Comparison of ENCODE assay signal across 7 cellular contexts in the genomic region with DNA sequence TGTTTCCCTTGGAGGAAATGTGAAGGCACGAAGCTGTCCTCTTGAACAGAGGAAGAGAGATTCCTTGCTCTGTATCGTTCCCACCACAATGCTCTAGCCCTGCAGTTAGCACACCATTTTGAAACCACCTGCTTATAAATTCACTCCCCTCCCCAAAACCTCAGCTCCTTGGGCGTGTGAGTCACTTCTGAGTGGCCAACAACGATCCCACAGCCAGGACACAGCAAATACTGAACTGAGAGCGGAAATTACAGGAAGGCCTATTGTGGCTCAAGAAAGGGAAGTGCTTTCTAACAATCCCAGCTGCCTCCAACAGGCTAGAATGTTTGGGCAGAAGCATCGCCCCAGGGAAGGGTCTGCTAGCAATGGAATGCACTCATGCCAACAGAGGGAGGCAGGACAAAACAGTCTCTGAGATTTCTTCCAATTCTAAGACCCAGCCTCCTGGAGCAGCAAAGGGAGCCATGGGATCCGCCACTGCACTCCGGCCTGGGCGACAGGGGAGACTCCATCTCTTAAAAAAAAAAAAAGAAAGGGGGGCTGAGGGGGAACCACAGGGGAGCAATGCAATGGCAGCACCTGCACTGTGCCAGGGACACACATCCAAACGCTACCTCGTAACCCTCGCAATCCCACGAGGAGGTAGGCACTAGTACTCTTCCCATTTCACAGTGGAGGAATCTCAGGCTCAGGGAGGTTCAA. TPM values are rescaled to one million over a fixed set of nuclear protein-coding genes. Genes with fewer than 3 reads are reported as not detected.
DNase-seq lines count a peak whose midpoint lies in the region; ATAC-seq and TF ChIP-seq lines count a peak whose summit lies in the region.

No MANE protein-coding gene starts in this region.

- H3K36me3 ChIP-seq in spleen, result no peaks in the 10 kb centered on the region
- H3K36me3 ChIP-seq in H7 (replicated peaks; ENCODE audit: control insufficient read depth, insufficient read depth, low read length), result no peaks in the 10 kb centered on the region

- peak overlapping the region in 1 of 8 donors; percentile 83 for H3K4me3 ChIP-seq in spleen
- no peak overlapping the region for H3K4me3 ChIP-seq in H7 (ENCODE audit: insufficient read depth, low read depth, low read length)

- intact Hi-C loops in spleen (cut with DNase I; ENCODE audit: low total_unique reads), result no loop called here

- no peak for ATAC-seq in T-helper 17 cell

- H3K27me3 ChIP-seq in spleen (replicated peaks in 1 of 7) (no peaks in the 10 kb centered on the region), H7 (ENCODE audit: control insufficient read depth, insufficient read depth, low read length) (no peaks in the 10 kb centered on the region)

- no peaks in the 10 kb centered on the region for H3K27me3 Mint-ChIP-seq in T-helper 17 cell

- 32 to 65% (median 48%) methylated on average over 13 of the region's 13 CpGs for WGBS in spleen, 5 donors

- no peak for TF ChIP-seq POLR2A in spleen (IDR thresholded peaks at IDR 0.05)

- peak overlapping the region; percentile 91 for H3K4me3 Mint-ChIP-seq in T-helper 17 cell

- peak in 2 of 11 experiments; percentile 15 to 29 for TF ChIP-seq CTCF in spleen (IDR thresholded peaks at IDR 0.05 in 8 of 11, conservative IDR thresholded peaks at IDR 0.05 in 3 of 11)

- H3K9me3 ChIP-seq in T-helper 17 cell (ENCODE audit: control insufficient read depth, low read length, poor library complexity, severe bottlenecking) (no peaks in the 10 kb centered on the region), spleen (no peaks in the 10 kb centered on the region)

- no peak overlapping the region for H3K27ac Mint-ChIP-seq in T-helper 17 cell

- no peaks in the 10 kb centered on the region for H3K36me3 Mint-ChIP-seq in T-helper 17 cell (ENCODE audit: low read depth)

- H3K4me1 ChIP-seq in spleen, result peaks cover 25 to 60% (median 50%) of the 10 kb centered on the region in 6 donors

- peak overlapping the region in 6 of 8 donors; percentile 27 to 98 (median 92) for H3K27ac ChIP-seq in spleen

- DNase-seq in HK-2 (ENCODE audit: unreplicated experiment) (peak; percentile 57), T-helper 17 cell (no peak), foreskin melanocyte (peak; percentile 98), spleen (peak; percentile 71), DMS153 (lab: John Stamatoyannopoulos, UW) (no peak), germinal center (ENCODE audit: low spot score) (no peak), H7 (no peak)

- peaks cover 12% of the 10 kb centered on the region for H3K4me1 Mint-ChIP-seq in T-helper 17 cell

RNA-seq across cellular contexts. Expression of gene TMEM53, which starts 1.9 kb away (rescaled TPM):
- total RNA-seq in T-helper 17 cell, result 1 to 10 TPM; 2.6 to 2.8 TPM
- total RNA-seq in spleen, result 1 to 10 TPM; 4.3 to 7.5 (median 5.4) TPM
- 1 to 10 TPM; 4.9 to 5.7 (median 5.5) TPM for polyA plus RNA-seq in spleen
- total RNA-seq in H7 (2014; rRNA removed; shearing (Covaris generic)), result 6.0 and 9.0 TPM in 2 replicates

RNA-seq across cellular contexts. Expression of gene ARMH1, which starts 2.1 kb away (rescaled TPM):
- total RNA-seq in T-helper 17 cell, result 10 to 100 TPM; 53.0 to 56.8 TPM
- total RNA-seq in spleen, result 10 to 100 TPM; 12.2 to 24.7 (median 16.2) TPM
- polyA plus RNA-seq in spleen, result 10 to 100 TPM; 43.9 to 86.0 (median 77.4) TPM
- 0.62 TPM in 1 of 2 replicates, not detected in the other for total RNA-seq in H7 (2014; rRNA removed; shearing (Covaris generic))

RNA-seq across cellular contexts. Expression of gene RNU5D-1, which starts 58.6 kb away (rescaled TPM):
- not detected for total RNA-seq in T-helper 17 cell
- total RNA-seq in spleen, result not detected
- polyA plus RNA-seq in spleen, result not detected
- not detected in 2 replicates for total RNA-seq in H7 (2014; rRNA removed; shearing (Covaris generic))

Comparison
In these comparisons a context has a peak if more than half of its experiments do, and no peak if none do; other contexts are left out.
1. DNase-seq: peak in HK-2 (single experiment), foreskin melanocyte (single experiment) and spleen (single experiment); none in T-helper 17 cell (0 of 3), DMS153 (single experiment), germinal center (single experiment) and H7 (single experiment).